In genomic region chr17:83054518-83055125, GRCh38 we compare ENCODE assay signal across 1 cellular context.
TF ChIP-seq lines count a peak whose summit lies in the region.

No MANE protein-coding gene starts in this region.

TF ChIP-seq in IMR-90, 13 proteins besides CTCF, POLR2A, EP300 and RAD21:
- TF ChIP-seq RCOR1 (IDR thresholded peaks at IDR 0.05; ENCODE audit: insufficient replicate concordance, low read length) (no peak), MAFK (IDR thresholded peaks at IDR 0.05; ENCODE audit: low read depth, low read length) (no peak)
